9 cellular contexts compared by ENCODE assay signal in genomic region chr7:7496326-7496725, GRCh38. TPM values are rescaled to one million over a fixed set of nuclear protein-coding genes. Genes with fewer than 3 reads are reported as not detected.
"Had no signal": no experiment of that assay in that cellular context is flagged by ENCODE, and none has a peak within 500 bp of the region (broad histone marks: within the 10 kb centered on the region; RNA-seq: fewer than 3 reads in every experiment).

No MANE protein-coding gene starts in this region.

- H3K4me3 ChIP-seq: GM23248, K562 had no signal

- ATAC-seq: HCT116, K562 had no signal

- DNase-seq: GM23248, GOT3, H7, HFFc6, IMR-90, KG1 had no signal

RNA-seq across cellular contexts. Expression of gene COL28A1, which starts 39.3 kb away (rescaled TPM):
- total RNA-seq: GM23248, H4 had no signal
